11 cellular contexts compared by ENCODE assay signal in the genomic region with DNA sequence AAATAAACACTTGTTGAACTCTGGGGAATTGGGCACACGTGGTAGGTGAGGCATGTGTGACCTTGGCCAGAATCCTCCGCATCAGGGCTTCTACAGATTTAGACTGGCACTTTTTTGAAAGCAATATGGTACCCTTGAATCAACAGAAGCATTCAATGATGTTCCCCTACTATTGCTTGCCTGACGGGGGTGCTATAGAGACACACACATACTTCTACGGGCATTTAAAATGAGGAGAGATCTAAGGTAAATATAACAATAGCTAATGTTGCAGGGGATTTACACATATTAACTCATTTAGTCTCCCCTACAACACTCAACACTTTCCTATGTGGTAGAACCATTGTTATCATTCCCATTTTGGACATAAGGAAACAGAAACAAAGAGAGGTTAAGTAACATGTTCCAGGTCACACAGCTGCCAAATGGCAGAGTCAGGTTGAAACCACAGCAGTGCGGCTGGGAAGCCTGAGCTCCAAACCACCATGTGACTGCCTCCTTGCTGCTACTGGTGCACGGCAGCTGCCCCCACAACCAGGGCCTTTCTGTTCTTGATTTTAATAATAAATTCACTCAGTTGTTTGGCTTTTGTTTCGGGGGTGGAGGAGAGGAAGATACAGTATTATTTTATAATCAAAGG.
DNase-seq lines count a peak whose midpoint lies in the region; ATAC-seq and TF ChIP-seq lines count a peak whose summit lies in the region.
"Had no signal": no experiment of that assay in that cellular context is flagged by ENCODE, and none has a peak within 500 bp of the region (broad histone marks: within the 10 kb centered on the region; RNA-seq: fewer than 3 reads in every experiment).

No MANE protein-coding gene starts in this region.

- no peak overlapping the region for H3K4me3 Mint-ChIP-seq in activated T-helper 17 cell treated with anti-CD3 and anti-CD28 coated beads, Interleukin-2, amount 50 U/mL, for 72 hours
- H3K4me3 Mint-ChIP-seq in activated T-helper 1 cell treated with anti-CD3 and anti-CD28 coated beads, Interleukin-12 subunit alpha, Interleukin-12 subunit beta, Interleukin-2, Interleukin-4 antibody, amounts not matched to agents 30 ng/mL and 10 ng/mL and 1 ng/mL, durations not matched to agents 14 hours and 24 hours and 36 hours: no peak overlapping the region

- TF ChIP-seq CTCF in GM12865 (IDR thresholded peaks at IDR 0.05; ENCODE audit: insufficient read depth, low read depth, low read length, missing control alignments): peak; percentile 30

- intact Hi-C loops in activated T-helper 1 cell treated with anti-CD3 and anti-CD28 coated beads, Interleukin-12 subunit alpha, Interleukin-12 subunit beta, Interleukin-2, Interleukin-4 antibody, amounts not matched to agents 30 ng/mL and 10 ng/mL and 1 ng/mL, durations not matched to agents 14 hours and 24 hours and 36 hours (cut with micrococcal nuclease): loop anchor here (1.0 kb wide), 1 partner anchor 8 kb away; no protein-coding TSS in a partner anchor

- no peaks in the 10 kb centered on the region for H3K4me1 Mint-ChIP-seq in activated T-helper 17 cell treated with anti-CD3 and anti-CD28 coated beads, Interleukin-2, amount 50 U/mL, for 72 hours
- H3K4me1 Mint-ChIP-seq in activated T-helper 1 cell treated with anti-CD3 and anti-CD28 coated beads, Interleukin-12 subunit alpha, Interleukin-12 subunit beta, Interleukin-2, Interleukin-4 antibody, amounts not matched to agents 30 ng/mL and 10 ng/mL and 1 ng/mL, durations not matched to agents 14 hours and 24 hours and 36 hours (ENCODE audit: low read depth): peaks cover 10% of the 10 kb centered on the region

- DNase-seq in GM12865 (ENCODE audit: low read depth) (peak; percentile 86), NCI-H1092 (lab: John Stamatoyannopoulos, UW) (no peak), COR-L47 (lab: John Stamatoyannopoulos, UW) (no peak)
- DNase-seq in activated T-helper 1 cell treated with anti-CD3 and anti-CD28 coated beads, Interleukin-12 subunit alpha, Interleukin-12 subunit beta, Interleukin-2, Interleukin-4 antibody, amounts not matched to agents 30 ng/mL and 10 ng/mL and 1 ng/mL, durations not matched to agents 14 hours and 24 hours and 36 hours (ENCODE audit: low spot score): no peak
- DNase-seq: dorsolateral prefrontal cortex, PC-9, sigmoid colon had no signal

- H3K36me3 Mint-ChIP-seq in activated T-helper 17 cell treated with anti-CD3 and anti-CD28 coated beads, Interleukin-2, amount 50 U/mL, for 72 hours (ENCODE audit: low read depth): no peaks in the 10 kb centered on the region
- no peaks in the 10 kb centered on the region for H3K36me3 Mint-ChIP-seq in activated T-helper 1 cell treated with anti-CD3 and anti-CD28 coated beads, Interleukin-12 subunit alpha, Interleukin-12 subunit beta, Interleukin-2, Interleukin-4 antibody, amounts not matched to agents 30 ng/mL and 10 ng/mL and 1 ng/mL, durations not matched to agents 14 hours and 24 hours and 36 hours (ENCODE audit: low read depth)

- H3K4me3 ChIP-seq in GM12865 (ENCODE audit: low read depth, low read length): no peak overlapping the region
- H3K4me3 ChIP-seq: dorsolateral prefrontal cortex, PC-9, sigmoid colon had no signal

- no peak overlapping the region for H3K27ac Mint-ChIP-seq in activated T-helper 17 cell treated with anti-CD3 and anti-CD28 coated beads, Interleukin-2, amount 50 U/mL, for 72 hours
- no peak overlapping the region for H3K27ac Mint-ChIP-seq in activated T-helper 1 cell treated with anti-CD3 and anti-CD28 coated beads, Interleukin-12 subunit alpha, Interleukin-12 subunit beta, Interleukin-2, Interleukin-4 antibody, amounts not matched to agents 30 ng/mL and 10 ng/mL and 1 ng/mL, durations not matched to agents 14 hours and 24 hours and 36 hours

- ATAC-seq in GM19328 (IDR thresholded peaks at IDR 0.05; ENCODE audit: unreplicated experiment) (peak; percentile 73), HG02973 (IDR thresholded peaks at IDR 0.05; ENCODE audit: unreplicated experiment) (peak; percentile 85), GM19324 (IDR thresholded peaks at IDR 0.05; ENCODE audit: low FRiP score, unreplicated experiment) (no peak)
- peak; percentile 82 for ATAC-seq in activated T-helper 17 cell treated with anti-CD3 and anti-CD28 coated beads, Interleukin-2, amount 50 U/mL, for 72 hours (replicated peaks)

- no peaks in the 10 kb centered on the region for H3K9me3 Mint-ChIP-seq in activated T-helper 17 cell treated with anti-CD3 and anti-CD28 coated beads, Interleukin-2, amount 50 U/mL, for 72 hours
- H3K9me3 Mint-ChIP-seq in activated T-helper 1 cell treated with anti-CD3 and anti-CD28 coated beads, Interleukin-12 subunit alpha, Interleukin-12 subunit beta, Interleukin-2, Interleukin-4 antibody, amounts not matched to agents 30 ng/mL and 10 ng/mL and 1 ng/mL, durations not matched to agents 14 hours and 24 hours and 36 hours: no peaks in the 10 kb centered on the region

- peaks cover 11% of the 10 kb centered on the region for H3K27me3 Mint-ChIP-seq in activated T-helper 17 cell treated with anti-CD3 and anti-CD28 coated beads, Interleukin-2, amount 50 U/mL, for 72 hours
- peaks cover 19% of the 10 kb centered on the region for H3K27me3 Mint-ChIP-seq in activated T-helper 1 cell treated with anti-CD3 and anti-CD28 coated beads, Interleukin-12 subunit alpha, Interleukin-12 subunit beta, Interleukin-2, Interleukin-4 antibody, amounts not matched to agents 30 ng/mL and 10 ng/mL and 1 ng/mL, durations not matched to agents 14 hours and 24 hours and 36 hours (ENCODE audit: insufficient read depth)
